Comparison of ENCODE assay signal across 1 cellular context in genomic region chr16:57069053-57069452, GRCh38.
TF ChIP-seq lines count a peak whose summit lies in the region.

No MANE protein-coding gene starts in this region.

TF ChIP-seq in K562, 482 proteins besides CTCF, POLR2A, EP300 and RAD21:
- TF ChIP-seq MAFG (tag; conservative IDR thresholded peaks at IDR 0.05), result peak; percentile 81
- TF ChIP-seq MAFK (IDR thresholded peaks at IDR 0.05; ENCODE audit: low read length), result peak; percentile 38; the same call in 1 of the 2 replicates
- TF ChIP-seq PYGO2 (tag; IDR thresholded peaks at IDR 0.05), result no peak
- TF ChIP-seq HMG20B (CRISPR knock-in tag; IDR thresholded peaks at IDR 0.05), result no peak
- peak; percentile 86 for TF ChIP-seq ZNF316 (IDR thresholded peaks at IDR 0.05)
- TF ChIP-seq MAFF (IDR thresholded peaks at IDR 0.05; ENCODE audit: low read length), result peak; percentile 41; the same call in 1 of the 2 replicates
- peak; percentile 79 for TF ChIP-seq C11orf30 (IDR thresholded peaks at IDR 0.05; ENCODE audit: low read depth)
TF ChIP-seq in K562: peak in this region for 5.
